ENCODE assay signal across 30 cellular contexts in the genomic region with DNA sequence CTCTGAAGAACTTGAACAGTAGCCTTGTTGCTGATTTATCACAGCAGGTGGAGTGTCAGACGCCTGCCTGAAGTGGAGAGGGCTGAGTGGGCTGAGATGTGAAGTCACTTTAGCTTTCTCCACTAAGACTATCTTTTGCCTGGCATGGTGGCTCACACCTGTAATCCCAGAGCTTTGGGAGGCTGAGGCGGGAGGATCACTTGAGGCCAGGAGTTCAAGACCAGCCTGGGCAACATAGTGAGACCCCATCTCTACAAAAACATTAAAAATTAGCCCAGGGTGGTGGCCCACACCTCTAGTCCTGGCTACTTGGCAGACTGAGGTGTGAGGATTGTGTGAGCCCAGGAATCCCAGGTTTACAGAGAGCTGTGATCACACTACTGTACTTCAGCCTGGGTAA.
"Had no signal": no experiment of that assay in that cellular context is flagged by ENCODE, and none has a peak within 500 bp of the region (broad histone marks: within the 10 kb centered on the region; RNA-seq: fewer than 3 reads in every experiment).

No MANE protein-coding gene starts in this region.

- H3K36me3 ChIP-seq: adrenal gland, cardiac muscle cell, colonic mucosa, gastroesophageal sphincter, WERI-Rb-1 had no signal

- H3K27ac ChIP-seq: adrenal gland, body of pancreas, cardiac muscle cell, colonic mucosa, epithelial cell of prostate, esophagus squamous epithelium, gastroesophageal sphincter, WERI-Rb-1 had no signal

- H3K9me3 ChIP-seq: adrenal gland, body of pancreas, colonic mucosa, esophagus squamous epithelium, gastroesophageal sphincter had no signal

- DNase-seq: activated CD4-positive, alpha-beta memory T cell treated with anti-CD3 and anti-CD28 coated beads for 36 hours; activated CD4-positive, alpha-beta T cell treated with anti-CD3 and anti-CD28 coated beads for 36 hours; activated CD4-positive, alpha-beta T cell treated with anti-CD3 and anti-CD28 coated beads, Interleukin-2, amount 10 ng/mL, durations not matched to agents 24 days and 14 days; activated CD4-positive, CD25-positive, alpha-beta regulatory T cell; activated CD4-positive, CD25-positive, alpha-beta regulatory T cell treated with anti-CD3 and anti-CD28 coated beads, Interleukin-2, amount 50 U/mL, for 72 hours; activated CD8-positive, alpha-beta T cell treated with anti-CD3 and anti-CD28 coated beads, Interleukin-2, amount 10 ng/mL, durations not matched to agents 7 days and 5 days; activated effector memory CD4-positive, alpha-beta T cell treated with Interleukin-2 at 50 U/mL for 16 hours; activated gamma-delta T cell treated with Interleukin-2 at 50 U/mL for 16 hours; activated naive CD4-positive, alpha-beta T cell treated with anti-CD3 and anti-CD28 coated beads, Interleukin-2, amount 50 U/mL, for 16 hours; activated naive CD4-positive, alpha-beta T cell treated with Interleukin-2 at 50 U/mL for 16 hours; activated naive CD8-positive, alpha-beta T cell treated with anti-CD3 and anti-CD28 coated beads, Interleukin-2, amount 50 U/mL, for 24 hours; activated T-cell treated with anti-CD3 and anti-CD28 coated beads, Interleukin-2, amount 50 U/mL, for 4 hours; adrenal gland; amygdala; aorta; body of pancreas; central memory CD4-positive, alpha-beta T cell; cerebellar nuclear complex; colonic mucosa; effector CD8-positive, alpha-beta T cell; esophagus squamous epithelium; foreskin melanocyte; T-helper 1 cell; T-helper 17 cell; T1000; WERI-Rb-1 had no signal

- ATAC-seq: activated CD4-positive, alpha-beta T cell treated with anti-CD3 and anti-CD28 coated beads for 36 hours; activated CD8-positive, alpha-beta T cell treated with anti-CD3 and anti-CD28 coated beads, Interleukin-2, amount 10 ng/mL, durations not matched to agents 7 days and 5 days; activated naive CD8-positive, alpha-beta T cell treated with anti-CD3 and anti-CD28 coated beads, Interleukin-2, amount 50 U/mL, for 24 hours; activated T-cell treated with anti-CD3 and anti-CD28 coated beads, Interleukin-2, amount 50 U/mL, for 4 hours; activated T-helper 17 cell treated with anti-CD3 and anti-CD28 coated beads, Interleukin-2, amount 50 U/mL, for 72 hours; body of pancreas; gastroesophageal sphincter; T-helper 17 cell had no signal

- H3K4me1 ChIP-seq: adrenal gland, body of pancreas, colonic mucosa had no signal

- H3K4me3 ChIP-seq: adrenal gland, body of pancreas, cardiac muscle cell, colonic mucosa, esophagus squamous epithelium, gastroesophageal sphincter had no signal

- H3K27me3 ChIP-seq: adrenal gland, body of pancreas, cardiac muscle cell, colonic mucosa, esophagus squamous epithelium, gastroesophageal sphincter had no signal
